ENCODE assay signal across 9 cellular contexts in the genomic region with DNA sequence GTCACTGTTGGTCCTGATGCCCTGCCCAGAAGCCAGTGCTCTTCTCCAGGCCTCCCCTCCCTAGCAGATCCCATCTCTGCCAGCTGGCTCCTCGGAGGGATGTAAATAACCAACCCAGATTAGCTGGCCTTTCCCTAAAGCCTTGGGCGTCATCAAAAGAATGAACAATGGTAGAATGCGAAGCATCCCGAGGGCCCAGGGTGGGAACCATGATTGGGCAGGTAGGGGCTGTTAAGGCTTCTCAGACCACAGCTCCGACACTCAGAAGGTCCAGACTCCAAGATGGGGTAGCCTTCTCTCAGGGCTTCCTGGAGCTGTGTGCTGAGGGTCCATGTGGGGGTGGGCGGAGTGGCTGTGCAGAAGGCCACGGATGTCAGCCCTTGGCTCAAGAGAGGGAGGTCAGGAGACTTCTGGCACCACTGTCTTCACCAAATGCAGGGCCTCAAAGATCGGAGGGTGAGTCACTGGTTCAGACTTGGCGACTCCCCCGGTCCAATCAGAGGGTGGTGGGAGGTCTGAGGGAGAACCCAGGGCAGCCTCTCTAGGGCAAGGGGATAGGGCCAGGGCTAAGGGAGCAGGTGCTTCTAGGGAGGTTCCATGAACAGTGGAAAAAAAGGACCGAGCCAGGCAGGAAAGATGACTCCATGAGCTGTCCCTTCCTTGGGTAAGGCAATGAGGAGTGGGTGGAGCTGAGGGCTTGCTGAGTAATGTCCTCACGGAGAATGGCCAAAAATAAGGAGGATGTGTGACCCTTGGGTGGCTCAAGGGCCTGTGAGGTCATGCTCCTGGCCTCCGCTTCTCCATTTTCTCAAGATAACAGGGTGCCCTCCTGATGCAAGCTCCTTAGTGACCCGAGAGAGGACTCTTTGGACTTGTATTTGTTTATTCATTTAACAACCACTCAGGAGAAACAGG. TPM values are rescaled to one million over a fixed set of nuclear protein-coding genes. Genes with fewer than 3 reads are reported as not detected.
DNase-seq lines count a peak whose midpoint lies in the region; ATAC-seq, FAIRE-seq and TF ChIP-seq lines count a peak whose summit lies in the region.
"Had no signal": no experiment of that assay in that cellular context is flagged by ENCODE, and none has a peak within 500 bp of the region (broad histone marks: within the 10 kb centered on the region; RNA-seq: fewer than 3 reads in every experiment).

No MANE protein-coding gene starts in this region.

- peak overlapping the region; percentile 52 for H3K4me2 ChIP-seq in GM23248 (ENCODE audit: unreplicated experiment)
- H3K4me2 ChIP-seq in skeletal muscle satellite cell (ENCODE audit: low read length): peak overlapping the region; percentile 64
- no peak overlapping the region for H3K4me2 ChIP-seq in hepatocyte

- no peak for TF ChIP-seq POLR2A in GM12892 (IDR thresholded peaks at IDR 0.05; ENCODE audit: low read depth, low read length)

- H3K9me3 ChIP-seq in GM23248 (ENCODE audit: low read depth) (no peaks in the 10 kb centered on the region), skeletal muscle satellite cell (replicated peaks; ENCODE audit: low read length) (no peaks in the 10 kb centered on the region), hepatocyte (ENCODE audit: low read depth) (no peaks in the 10 kb centered on the region), A673 (ENCODE audit: low read depth, low read length, poor library complexity, severe bottlenecking) (no peaks in the 10 kb centered on the region)

- in situ Hi-C loops in GM23248 (cut with MboI): no loop called here

- peak; percentile 92 for DNase-seq in GM23248
- DNase-seq in SKM-1 (lab: John Stamatoyannopoulos, UW; ENCODE audit: unreplicated experiment): peak; percentile 65
- peak; percentile 76 for DNase-seq in fibroblast of the aortic adventitia (ENCODE audit: low read depth)
- DNase-seq in hepatocyte (ENCODE audit: low spot score): no peak
- DNase-seq in A673 (ENCODE audit: low spot score): no peak
- no peak for DNase-seq in GM12892 (ENCODE audit: insufficient read length)
- DNase-seq: NCI-H2081 treated with DMSO at 0.1 percent for 48 hours had no signal

- H3K27me3 ChIP-seq in GM23248 (replicated peaks; ENCODE audit: insufficient read depth) (no peaks in the 10 kb centered on the region), skeletal muscle satellite cell (ENCODE audit: control insufficient read depth, insufficient read depth, low read length) (no peaks in the 10 kb centered on the region), hepatocyte (no peaks in the 10 kb centered on the region), A673 (replicated peaks; ENCODE audit: insufficient read depth, low read depth, low read length, poor library complexity) (no peaks in the 10 kb centered on the region)

- CTCF ChIA-PET in A673 (lab: Charles Lee): no interaction called here

- H3K27ac ChIP-seq in GM23248 (peak overlapping the region; percentile 91), hepatocyte (no peak overlapping the region), A673 (ENCODE audit: low read depth, low read length, poor library complexity, severe bottlenecking) (no peak overlapping the region)

- peaks cover 33% of the 10 kb centered on the region for H3F3A ChIP-seq in GM23248 (ENCODE audit: insufficient read depth)

- TF ChIP-seq CTCF in fibroblast of the aortic adventitia (IDR thresholded peaks at IDR 0.05; ENCODE audit: insufficient read depth, low read length) (no peak), hepatocyte (IDR thresholded peaks at IDR 0.05; ENCODE audit: poor library complexity) (no peak), A673 (conservative IDR thresholded peaks at IDR 0.05; ENCODE audit: low read depth, low read length) (no peak)

- H3K4me1 ChIP-seq in GM23248 (ENCODE audit: insufficient read depth) (peaks cover 62% of the 10 kb centered on the region), skeletal muscle satellite cell (ENCODE audit: control insufficient read depth, insufficient read depth, low read length) (peaks cover 63% of the 10 kb centered on the region), hepatocyte (ENCODE audit: insufficient read depth) (peaks cover 8% of the 10 kb centered on the region), A673 (ENCODE audit: insufficient read depth, low read length, poor library complexity, severe bottlenecking) (no peaks in the 10 kb centered on the region)

- no TSS peak for BruUV-seq in A673 (replicated peaks; lab: Mats Ljungman, UMichigan)

- FAIRE-seq in GM12892 (lab: Jason Lieb, UNC): no peak

- intact Hi-C loops in A673 (cut with micrococcal nuclease; ENCODE audit: unreplicated experiment): no loop called here

- H3K4me3 ChIP-seq in GM23248 (0 out of 2 replicates have a peak overlapping the region, but pooled peaks have one; percentile 20), fibroblast of the aortic adventitia (ENCODE audit: low read depth, low read length) (no peak overlapping the region), skeletal muscle satellite cell (ENCODE audit: low read length) (peak overlapping the region; percentile 27), hepatocyte (no peak overlapping the region), A673 (ENCODE audit: low read depth, low read length, poor library complexity, severe bottlenecking) (no peak overlapping the region)

- H4K20me1 ChIP-seq in GM23248 (ENCODE audit: insufficient read depth) (no peaks in the 10 kb centered on the region), hepatocyte (ENCODE audit: insufficient read depth, poor library complexity, severe bottlenecking) (no peaks in the 10 kb centered on the region)

- POLR2A ChIA-PET in A673 (lab: Charles Lee; ENCODE audit: low non-redundant PET): interaction anchor here (0.6 kb wide), 1 partner anchor 12 kb away, joined by 6 read pairs; no protein-coding TSS in a partner anchor

- H3K79me2 ChIP-seq in GM23248 (ENCODE audit: insufficient read depth) (no peaks in the 10 kb centered on the region), hepatocyte (no peaks in the 10 kb centered on the region)

- ATAC-seq in HG02938 (IDR thresholded peaks at IDR 0.05; ENCODE audit: unreplicated experiment): no peak

- H3K36me3 ChIP-seq in GM23248 (ENCODE audit: low read depth) (no peaks in the 10 kb centered on the region), skeletal muscle satellite cell (ENCODE audit: insufficient read depth, low read length) (no peaks in the 10 kb centered on the region), hepatocyte (replicated peaks; ENCODE audit: insufficient read depth, low read depth) (no peaks in the 10 kb centered on the region), A673 (ENCODE audit: insufficient read depth, low read length, poor library complexity, severe bottlenecking) (no peaks in the 10 kb centered on the region)

- WGBS in GM23248 (ENCODE audit: low coverage in 1 of 2, low lambda C conversion rate in 2 of 2, missing lambda C conversion rate in 2 of 2), 2 experiments: 10 to 14% methylated on average over 14 of the region's 14 CpGs
- WGBS in hepatocyte (ENCODE audit: low lambda C conversion rate, missing lambda C conversion rate): 86% methylated on average over 14 of the region's 14 CpGs

- peak overlapping the region; percentile 31; the same call in 1 of the 2 replicates for H2AFZ ChIP-seq in GM23248
- H2AFZ ChIP-seq in hepatocyte: no peak overlapping the region

- peak overlapping the region; percentile 66 for H3K9ac ChIP-seq in GM23248
- peak overlapping the region; percentile 60 for H3K9ac ChIP-seq in skeletal muscle satellite cell (ENCODE audit: low read depth, low read length)

- H3K9me2 ChIP-seq in GM23248 (ENCODE audit: insufficient read depth): no peaks in the 10 kb centered on the region
- H3K9me2 ChIP-seq in hepatocyte (replicated peaks; ENCODE audit: insufficient read depth): no peaks in the 10 kb centered on the region

RNA-seq across cellular contexts. Expression of a gene that starts 58.4 kb away (rescaled TPM):
- total RNA-seq in GM23248 (2014; rRNA removed; shearing (Covaris generic)): not detected in 2 replicates
- not detected in 2 replicates for polyA plus RNA-seq in GM23248 (2016; fragmentation: Nextera tagmentation; extraction: Ambion mirVana)
- not detected in 2 replicates for total RNA-seq in fibroblast of the aortic adventitia (ENCODE audit: low replicate concordance)
- total RNA-seq in skeletal muscle satellite cell (2012; rRNA removed): not detected in 2 replicates
- total RNA-seq in hepatocyte: 40.2 and 48.1 TPM in 2 replicates
- 97.3 and 105 TPM in 2 replicates for polyA plus RNA-seq in hepatocyte
- total RNA-seq in A673 (2021): not detected in 2 replicates
- not detected for polyA plus RNA-seq in GM12892 (2012; ENCODE audit: missing spikeins)

Comparison
In these comparisons a context has a peak if more than half of its experiments do, and no peak if none do; other contexts are left out.
1. DNase-seq: peak in GM23248 (single experiment), SKM-1 (single experiment) and fibroblast of the aortic adventitia (single experiment); none in hepatocyte (single experiment), A673 (single experiment) and GM12892 (single experiment).
2. H3K4me3 ChIP-seq: peak in GM23248 (single experiment) and skeletal muscle satellite cell (single experiment); none in fibroblast of the aortic adventitia (single experiment), hepatocyte (single experiment) and A673 (single experiment).
3. RNA of a gene that starts 58.4 kb away (total RNA-seq): 40.2 to 48.1 TPM in hepatocyte; not detected in GM23248, not detected in fibroblast of the aortic adventitia and not detected in A673; every median in the first group is over 10 times any median in the second.